9 cellular contexts compared by ENCODE assay signal in genomic region chr1:26706315-26706714, GRCh38. TPM values are rescaled to one million over a fixed set of nuclear protein-coding genes. Genes with fewer than 3 reads are reported as not detected.
DNase-seq lines count a peak whose midpoint lies in the region; ATAC-seq and TF ChIP-seq lines count a peak whose summit lies in the region.
"Had no signal": no experiment of that assay in that cellular context is flagged by ENCODE, and none has a peak within 500 bp of the region (broad histone marks: within the 10 kb centered on the region; RNA-seq: fewer than 3 reads in every experiment).

No MANE protein-coding gene starts in this region.

- H3K79me2 ChIP-seq in OCI-LY3 (ENCODE audit: low read length), result peaks cover 99% of the 10 kb centered on the region
- peaks cover 36% of the 10 kb centered on the region for H3K79me2 ChIP-seq in trophoblast cell (ENCODE audit: control insufficient read depth, insufficient read depth, low read length, poor library complexity)

- no peak for DNase-seq in Calu3
- no peak for DNase-seq in esophagus squamous epithelium (lab: John Stamatoyannopoulos, UW)
- DNase-seq in trophoblast cell, result no peak
- no peak for DNase-seq in cortex of kidney (lab: John Stamatoyannopoulos, UW)
- no peak for DNase-seq in DMS79 (lab: John Stamatoyannopoulos, UW)
- DNase-seq in AG20443 (ENCODE audit: low spot score), result no peak
- DNase-seq: KG1 had no signal

- H4K8ac ChIP-seq in trophoblast cell (ENCODE audit: low read depth, low read length), result no peak overlapping the region

- no TSS peak for BruUV-seq in Calu3 (replicated peaks; lab: Mats Ljungman, UMichigan)

- H4K91ac ChIP-seq in trophoblast cell (ENCODE audit: low read depth, low read length), result no peak overlapping the region

- no peak overlapping the region for H3K27ac ChIP-seq in OCI-LY3 (ENCODE audit: low read length)
- peak overlapping the region; percentile 50 to 72 (median 59) for H3K27ac ChIP-seq in esophagus squamous epithelium
- H3K27ac ChIP-seq in trophoblast cell (ENCODE audit: low read depth, low read length), result no peak overlapping the region

- no peak overlapping the region for H3K4me3 ChIP-seq in OCI-LY3 (ENCODE audit: low read length)
- peak overlapping the region in 1 of 4 donors; percentile 24 for H3K4me3 ChIP-seq in esophagus squamous epithelium
- no peak overlapping the region for H3K4me3 ChIP-seq in trophoblast cell (ENCODE audit: low read depth, low read length)

- peaks cover 15% of the 10 kb centered on the region for H3K4me1 Mint-ChIP-seq in Calu3 (ENCODE audit: low read depth, unreplicated experiment)

- no peaks in the 10 kb centered on the region for H3K27me3 Mint-ChIP-seq in Calu3 (ENCODE audit: unreplicated experiment)

- no peak overlapping the region for H2BK120ac ChIP-seq in trophoblast cell (ENCODE audit: insufficient read depth, low read length, poor library complexity)

- no peak overlapping the region for H3K9ac ChIP-seq in OCI-LY3 (ENCODE audit: low read length)
- H3K9ac ChIP-seq in trophoblast cell (ENCODE audit: low read length), result no peak overlapping the region

- H3K27ac Mint-ChIP-seq in Calu3 (ENCODE audit: unreplicated experiment), result peak overlapping the region; percentile 83

- no peaks in the 10 kb centered on the region for H3K9me3 Mint-ChIP-seq in Calu3 (ENCODE audit: low read depth, unreplicated experiment)

- H2AK5ac ChIP-seq in trophoblast cell (ENCODE audit: low read length), result no peak overlapping the region

- peak overlapping the region; percentile 57 for H3K4me3 Mint-ChIP-seq in Calu3 (ENCODE audit: low read depth, unreplicated experiment)

- H3K27me3 ChIP-seq in OCI-LY3 (ENCODE audit: low read depth, low read length) (no peaks in the 10 kb centered on the region), esophagus squamous epithelium (no peaks in the 10 kb centered on the region), trophoblast cell (ENCODE audit: insufficient read depth, low read length) (no peaks in the 10 kb centered on the region)

- TF ChIP-seq CTCF in Calu3 (IDR thresholded peaks at IDR 0.05; ENCODE audit: unreplicated experiment), result no peak
- TF ChIP-seq CTCF in OCI-LY3 (IDR thresholded peaks at IDR 0.05; ENCODE audit: low read depth, low read length), result no peak
- no peak for TF ChIP-seq CTCF in esophagus squamous epithelium (IDR thresholded peaks at IDR 0.05)

- no peak for ATAC-seq in GM21619 (IDR thresholded peaks at IDR 0.05; ENCODE audit: unreplicated experiment)

- 0 out of 2 replicates have a peak overlapping the region, but pooled peaks have one; percentile 5 for H3K4me2 ChIP-seq in OCI-LY3 (ENCODE audit: low read length)
- H3K4me2 ChIP-seq in trophoblast cell (ENCODE audit: low read length), result no peak overlapping the region

- no peak overlapping the region for H4K12ac ChIP-seq in trophoblast cell (ENCODE audit: low read depth, low read length)

- peaks cover 70% of the 10 kb centered on the region for H4K20me1 ChIP-seq in OCI-LY3 (ENCODE audit: insufficient read depth, low read length)

- no peak overlapping the region for H3K14ac ChIP-seq in trophoblast cell (ENCODE audit: low read length)

- CTCF ChIA-PET in Calu3 (lab: Charles Lee), result interaction anchor here (0.7 to 1.3 kb wide), 5 partner anchors 14 to 93 kb away, joined by 3 to 5 read pairs (median 3); no protein-coding TSS in a partner anchor

- H3K9me3 ChIP-seq in OCI-LY3 (ENCODE audit: insufficient read depth, low read length) (no peaks in the 10 kb centered on the region), esophagus squamous epithelium (no peaks in the 10 kb centered on the region), trophoblast cell (ENCODE audit: insufficient read depth, low read depth, low read length) (no peaks in the 10 kb centered on the region)

- no peaks in the 10 kb centered on the region for H3K79me1 ChIP-seq in trophoblast cell (ENCODE audit: low read length)

- H2BK5ac ChIP-seq in trophoblast cell (ENCODE audit: low read depth, low read length, poor library complexity), result no peak overlapping the region

- TF ChIP-seq POLR2A in esophagus squamous epithelium (IDR thresholded peaks at IDR 0.05), result no peak

- no peak overlapping the region for H3K23ac ChIP-seq in trophoblast cell (ENCODE audit: low read length)

- H2AFZ ChIP-seq in OCI-LY3 (ENCODE audit: low read depth, low read length) (no peak overlapping the region), trophoblast cell (ENCODE audit: insufficient read depth, low read length, poor library complexity) (no peak overlapping the region)

- 6 to 8% methylated on average over 5 of the region's 5 CpGs for WGBS in esophagus squamous epithelium, 2 donors
- WGBS in trophoblast cell (ENCODE audit: extremely low coverage, insufficient coverage, insufficient read length), result no CpG with 5 or more reads among the region's 5 CpGs

- H3K36me3 Mint-ChIP-seq in Calu3 (ENCODE audit: insufficient read depth, unreplicated experiment), result peaks cover 16% of the 10 kb centered on the region

- no peak overlapping the region for H2BK12ac ChIP-seq in trophoblast cell (ENCODE audit: low read length)

- H3K4ac ChIP-seq in trophoblast cell (ENCODE audit: low read depth, low read length), result peak overlapping the region; percentile 13

- H3K36me3 ChIP-seq in OCI-LY3 (replicated peaks; ENCODE audit: low read depth, low read length) (peaks cover 30% of the 10 kb centered on the region), esophagus squamous epithelium (peaks cover 0 to 35% (median 0%) of the 10 kb centered on the region in 3 donors), trophoblast cell (ENCODE audit: control insufficient read depth in 1 of 2, insufficient read depth in 2 of 2, low read length in 2 of 2) (peaks cover 7 to 19% of the 10 kb centered on the region in 2 experiments)

- H3K4me1 ChIP-seq in OCI-LY3 (ENCODE audit: low read length), result peaks cover 15% of the 10 kb centered on the region
- H3K4me1 ChIP-seq in esophagus squamous epithelium, result peaks cover 57 to 90% (median 63%) of the 10 kb centered on the region in 3 donors
- peaks cover 1 to 14% of the 10 kb centered on the region in 2 experiments for H3K4me1 ChIP-seq in trophoblast cell (ENCODE audit: control insufficient read depth in 1 of 2, insufficient read depth in 2 of 2, low read length in 2 of 2)

- no peak overlapping the region for H3K18ac ChIP-seq in trophoblast cell (ENCODE audit: low read length)

- intact Hi-C loops in Calu3 (cut with micrococcal nuclease; ENCODE audit: unreplicated experiment) (no loop called here), esophagus squamous epithelium (cut with DNase I) (no loop called here)

RNA-seq across cellular contexts. Expression of gene ARID1A, which starts 10.5 kb away (rescaled TPM):
- total RNA-seq in Calu3 (2022), result 51.7 and 52.5 TPM in 2 replicates
- total RNA-seq in esophagus squamous epithelium, result 10 to 100 TPM; 23.9 to 60.2 (median 43.5) TPM
- 84.0 and 87.9 TPM in 2 replicates for polyA plus RNA-seq in trophoblast cell (2013)

Comparison
In these comparisons a context has a peak if more than half of its experiments do, and no peak if none do; other contexts are left out.
1. H3K27ac ChIP-seq: peak in esophagus squamous epithelium (4 of 4); none in OCI-LY3 (single experiment) and trophoblast cell (single experiment).